Comparison of ENCODE assay signal across 6 cellular contexts in genomic region chr6:14151773-14152172, GRCh38.
"Had no signal": no experiment of that assay in that cellular context is flagged by ENCODE, and none has a peak within 500 bp of the region (broad histone marks: within the 10 kb centered on the region; RNA-seq: fewer than 3 reads in every experiment).

No MANE protein-coding gene starts in this region.

- H3K9me3 Mint-ChIP-seq: GM23338, H9 had no signal

- H3K4me3 ChIP-seq: GM23338 had no signal

- ATAC-seq: GM23338 had no signal

- H3K27ac Mint-ChIP-seq: GM23338, H9 had no signal

- H3K27ac ChIP-seq: KMS-11 had no signal

- DNase-seq: H9, HCEC 1CT, IMR-90, KBM-7 had no signal

- H3K4me3 Mint-ChIP-seq: GM23338, H9 had no signal

- H3K9ac ChIP-seq: KMS-11 had no signal
